In the genomic region with DNA sequence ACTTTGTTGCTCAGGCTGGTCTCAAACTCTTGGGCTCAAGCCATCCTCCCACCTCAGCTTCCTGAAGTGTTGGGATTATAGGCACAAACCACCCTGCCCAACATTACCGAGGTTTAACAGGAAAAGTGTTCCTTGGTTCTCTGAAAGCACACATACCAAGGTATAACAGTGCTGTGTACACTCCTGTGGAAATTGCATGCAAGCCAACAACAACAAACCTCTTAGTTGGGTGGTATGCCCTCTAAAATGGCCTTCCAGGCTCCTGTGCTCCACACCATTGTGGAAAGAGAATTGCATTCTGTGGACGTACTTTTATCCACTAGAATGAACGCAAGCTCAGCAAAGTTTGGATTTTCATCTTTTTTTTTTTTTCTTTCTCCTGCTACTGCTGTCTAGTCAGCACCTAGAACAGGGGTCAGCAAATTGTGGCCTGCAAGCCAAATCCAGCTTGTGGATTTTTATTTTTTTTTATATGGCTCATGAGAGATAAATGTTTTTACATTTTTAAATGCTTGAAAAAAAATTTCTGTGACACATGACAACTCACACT, we compare ENCODE assay signal across 11 cellular contexts.
A peak's percentile ranks its signal among the peaks of the same experiment; 100 is the strongest.
DNase-seq lines count a peak whose midpoint lies in the region; ATAC-seq and TF ChIP-seq lines count a peak whose summit lies in the region.
"Had no signal": no experiment of that assay in that cellular context is flagged by ENCODE, and none has a peak within 500 bp of the region (broad histone marks: within the 10 kb centered on the region; RNA-seq: fewer than 3 reads in every experiment).

No MANE protein-coding gene starts in this region.

- H3K27me3 Mint-ChIP-seq in H9 (ENCODE audit: low read depth) = peaks cover 2% of the 10 kb centered on the region; the same call in 1 of the 2 replicates
- H3K27me3 Mint-ChIP-seq: CD8-positive, alpha-beta memory T cell had no signal

- no peaks in the 10 kb centered on the region; a peak in 1 of 5 replicates for H3K9me3 Mint-ChIP-seq in H9

- no peak overlapping the region for H4K8ac ChIP-seq in H9 (replicated peaks; ENCODE audit: insufficient read length, low read depth, low read length)

- no peak overlapping the region for H3K4me3 Mint-ChIP-seq in H9
- H3K4me3 Mint-ChIP-seq: CD8-positive, alpha-beta memory T cell had no signal

- H2BK120ac ChIP-seq in H9 (ENCODE audit: low read depth, low read length, poor library complexity, severe bottlenecking) = no peak overlapping the region

- no peak overlapping the region for H3K9ac ChIP-seq in H9 (ENCODE audit: extremely low read depth, insufficient read length, low read length)
- H3K9ac ChIP-seq: BLaER1 had no signal

- no peak overlapping the region for H4K5ac ChIP-seq in H9 (ENCODE audit: insufficient read length, low read depth, low read length)

- H3K27ac ChIP-seq in H9 (ENCODE audit: insufficient read length, low read depth, low read length) (no peak overlapping the region), SJSA1 (peak overlapping the region; percentile 78)
- H3K27ac ChIP-seq: BLaER1 had no signal

- peak overlapping the region in 2 of 3 experiments; percentile 49 to 84; a peak in 3 of 7 replicates for H3K27ac Mint-ChIP-seq in H9

- no peak overlapping the region for H2AK5ac ChIP-seq in H9 (ENCODE audit: insufficient read length, low read length)

- DNase-seq in H9 (no peak), SJSA1 (ENCODE audit: low read depth in 1 of 2, low spot score in 2 of 2) (peak; percentile 54 to 74), choroid plexus epithelial cell (ENCODE audit: low read depth) (peak; percentile 14), DMS 273 treated with DMSO at 0.1 percent for 48 hours (lab: John Stamatoyannopoulos, UW) (no peak), NCI-H1694 treated with DMSO at 0.1 percent for 48 hours (lab: John Stamatoyannopoulos, UW) (no peak)
- DNase-seq: Caco-2; CD8-positive, alpha-beta memory T cell; DMS53 had no signal

- H2AFZ ChIP-seq in H9 (ENCODE audit: low read length) = no peak overlapping the region

- no peaks in the 10 kb centered on the region for H3K79me2 ChIP-seq in H9 (ENCODE audit: insufficient read depth, low read length)

- H3K4me1 ChIP-seq in H9 (ENCODE audit: insufficient read depth, low read length) (peaks cover 5% of the 10 kb centered on the region; the same call in 1 of the 2 replicates), SJSA1 (replicated peaks) (peaks cover 44% of the 10 kb centered on the region)
- H3K4me1 ChIP-seq: BLaER1 had no signal

- H3K4ac ChIP-seq in H9 (ENCODE audit: low read depth, low read length) = no peak overlapping the region

- H4K20me1 ChIP-seq in H9 (ENCODE audit: control insufficient read depth, insufficient read depth, insufficient read length) = no peaks in the 10 kb centered on the region
- H4K20me1 ChIP-seq: BLaER1 had no signal

- H3K23ac ChIP-seq in H9 (ENCODE audit: insufficient read length, low read depth, low read length) = no peak overlapping the region

- no peak overlapping the region for H4K91ac ChIP-seq in H9 (ENCODE audit: insufficient read length, low read depth, low read length)

- no peaks in the 10 kb centered on the region for H3K36me3 ChIP-seq in SJSA1

- H3T11ph ChIP-seq in H9 (ENCODE audit: low read length) = no peak overlapping the region

- no peak overlapping the region for H3K4me2 ChIP-seq in H9 (ENCODE audit: insufficient read depth, insufficient read length, low read length)
- H3K4me2 ChIP-seq: BLaER1 had no signal

- H3K56ac ChIP-seq in H9 (ENCODE audit: insufficient read length, low read depth, low read length) = no peak overlapping the region

- H3K36me3 Mint-ChIP-seq in H9 (ENCODE audit: insufficient read depth in 1 of 3, low read depth in 3 of 3) = peaks cover 7 to 34% (median 24%) of the 10 kb centered on the region in 3 experiments

- H3K4me1 Mint-ChIP-seq in H9 = peaks cover 17 to 23% of the 10 kb centered on the region in 2 experiments
- H3K4me1 Mint-ChIP-seq: CD8-positive, alpha-beta memory T cell had no signal

- no peaks in the 10 kb centered on the region for H3K79me1 ChIP-seq in H9 (ENCODE audit: insufficient read depth, low read depth, low read length, poor library complexity, severe bottlenecking)

- H3K14ac ChIP-seq in H9 (ENCODE audit: insufficient read depth, low read length) = no peak overlapping the region

- ATAC-seq in GM18873 (IDR thresholded peaks at IDR 0.05; ENCODE audit: low FRiP score, unreplicated experiment) = no peak
- ATAC-seq in activated CD4-positive, CD25-positive, alpha-beta regulatory T cell treated with anti-CD3 and anti-CD28 coated beads, Interleukin-2, amount 50 U/mL, for 24 hours = no peak

- no peak overlapping the region for H2BK20ac ChIP-seq in H9 (ENCODE audit: low read depth, low read length, poor library complexity, severe bottlenecking)

- H3K27me3 ChIP-seq in H9 (ENCODE audit: insufficient read depth, low read length) (no peaks in the 10 kb centered on the region), SJSA1 (replicated peaks) (no peaks in the 10 kb centered on the region)
- H3K27me3 ChIP-seq: BLaER1 had no signal

- H3K9me3 ChIP-seq in H9 (ENCODE audit: control insufficient read depth, low read depth, low read length) (no peaks in the 10 kb centered on the region), SJSA1 (replicated peaks) (no peaks in the 10 kb centered on the region)
- H3K9me3 ChIP-seq: Caco-2 had no signal

- H3K18ac ChIP-seq in H9 (ENCODE audit: insufficient read length, low read depth, low read length) = no peak overlapping the region

- H2BK15ac ChIP-seq in H9 (ENCODE audit: low read depth, low read length) = no peak overlapping the region

- no CpG with 5 or more reads among the region's 3 CpGs for WGBS in H9 (ENCODE audit: extremely low coverage, insufficient read length, low lambda C conversion rate)

- H2BK12ac ChIP-seq in H9 (ENCODE audit: insufficient read length, low read depth, low read length) = no peak overlapping the region

- H2BK5ac ChIP-seq in H9 (ENCODE audit: insufficient read length, low read length) = no peak overlapping the region

- TF ChIP-seq CTCF in H9 (conservative IDR thresholded peaks at IDR 0.05) = no peak
- no peak for TF ChIP-seq CTCF in choroid plexus epithelial cell (conservative IDR thresholded peaks at IDR 0.05; ENCODE audit: low read depth, low read length)

- no peak overlapping the region for H3K4me3 ChIP-seq in SJSA1
- no peak overlapping the region for H3K4me3 ChIP-seq in choroid plexus epithelial cell (ENCODE audit: low read depth, low read length)
- H3K4me3 ChIP-seq: BLaER1 had no signal

- no peaks in the 10 kb centered on the region for H3K23me2 ChIP-seq in H9 (ENCODE audit: insufficient read length, low read depth, low read length, poor library complexity, severe bottlenecking)

Comparison
In these comparisons a context has a peak if more than half of its experiments do, and no peak if none do; other contexts are left out.
1. DNase-seq: peak in SJSA1 (2 of 2) and choroid plexus epithelial cell (single experiment); none in H9 (single experiment), DMS 273 treated with DMSO at 0.1 percent for 48 hours (single experiment) and NCI-H1694 treated with DMSO at 0.1 percent for 48 hours (single experiment).